In genomic region chr5:172727551-172727950, GRCh38 we compare ENCODE assay signal across 1 cellular context.
TF ChIP-seq lines count a peak whose summit lies in the region.

No MANE protein-coding gene starts in this region.

TF ChIP-seq in HepG2, 621 proteins besides CTCF, POLR2A, EP300 and RAD21 (continued from another document and continues in another):
- TF ChIP-seq BCL3 (CRISPR knock-in tag; IDR thresholded peaks at IDR 0.05), result no peak
- no peak for TF ChIP-seq BRD4 (CRISPR knock-in tag; IDR thresholded peaks at IDR 0.05)
- no peak for TF ChIP-seq MAFF (IDR thresholded peaks at IDR 0.05; ENCODE audit: low read depth, low read length)
- TF ChIP-seq CCAR2 (optimal IDR thresholded peaks at IDR 0.05; ENCODE audit: low read depth, low read length), result no peak
- TF ChIP-seq NCOA1 (CRISPR knock-in tag; IDR thresholded peaks at IDR 0.05), result no peak
- TF ChIP-seq ZNF841 (CRISPR knock-in tag; IDR thresholded peaks at IDR 0.05; ENCODE audit: borderline replicate concordance), result no peak
- no peak for TF ChIP-seq KDM4B (CRISPR knock-in tag; IDR thresholded peaks at IDR 0.05)
- no peak for TF ChIP-seq STAT5B (CRISPR knock-in tag; IDR thresholded peaks at IDR 0.05)
- TF ChIP-seq ZNF33A (CRISPR knock-in tag; IDR thresholded peaks at IDR 0.05; ENCODE audit: borderline replicate concordance), result no peak
- TF ChIP-seq SOX6 (IDR thresholded peaks at IDR 0.05), result no peak
- peak; percentile 43; the same call in 1 of the 2 replicates for TF ChIP-seq SOX6 (CRISPR knock-in tag; IDR thresholded peaks at IDR 0.05)
- TF ChIP-seq FOXK2 (IDR thresholded peaks at IDR 0.05), result no peak
- TF ChIP-seq PBX3 (CRISPR knock-in tag; IDR thresholded peaks at IDR 0.05; ENCODE audit: borderline replicate concordance), result no peak
- TF ChIP-seq TBX3 (IDR thresholded peaks at IDR 0.05; ENCODE audit: borderline replicate concordance), result peak; percentile 19; the same call in 1 of the 2 replicates
- TF ChIP-seq KLF13 (CRISPR knock-in tag; IDR thresholded peaks at IDR 0.05), result no peak
- TF ChIP-seq ZNF362 (CRISPR knock-in tag; IDR thresholded peaks at IDR 0.05; ENCODE audit: borderline replicate concordance), result no peak
- no peak for TF ChIP-seq MZF1 (CRISPR knock-in tag; IDR thresholded peaks at IDR 0.05; ENCODE audit: borderline replicate concordance)
- TF ChIP-seq ZBTB43 (CRISPR knock-in tag; conservative IDR thresholded peaks at IDR 0.05), result no peak
- TF ChIP-seq CSRNP1 (CRISPR knock-in tag; IDR thresholded peaks at IDR 0.05), result no peak
- TF ChIP-seq NFAT5 (CRISPR knock-in tag; IDR thresholded peaks at IDR 0.05), result no peak
- TF ChIP-seq BRCA1 (CRISPR knock-in tag; IDR thresholded peaks at IDR 0.05), result no peak
- TF ChIP-seq BHLHE40 (IDR thresholded peaks at IDR 0.05; ENCODE audit: low read length), result peak; percentile 65
- TF ChIP-seq NR0B2 (CRISPR knock-in tag; IDR thresholded peaks at IDR 0.05), result no peak
- TF ChIP-seq NFATC3 (CRISPR knock-in tag; IDR thresholded peaks at IDR 0.05), result no peak
- TF ChIP-seq LCORL (IDR thresholded peaks at IDR 0.05), result no peak
- TF ChIP-seq LCORL (CRISPR knock-in tag; IDR thresholded peaks at IDR 0.05), result 0 out of 2 replicates have a peak, but pooled peaks have one; percentile 16
- peak; percentile 53; the same call in 1 of the 2 replicates for TF ChIP-seq HNF1A (IDR thresholded peaks at IDR 0.05; ENCODE audit: low read depth)
- no peak for TF ChIP-seq HNF1A (CRISPR knock-in tag; IDR thresholded peaks at IDR 0.05; ENCODE audit: borderline replicate concordance)
- TF ChIP-seq GTF2F1 (IDR thresholded peaks at IDR 0.05; ENCODE audit: low read length), result no peak
- no peak for TF ChIP-seq AHDC1 (CRISPR knock-in tag; IDR thresholded peaks at IDR 0.05; ENCODE audit: borderline replicate concordance)
- TF ChIP-seq HNRNPUL1 (IDR thresholded peaks at IDR 0.05; ENCODE audit: low read depth, low read length), result no peak
- no peak for TF ChIP-seq JUND (CRISPR knock-in tag; IDR thresholded peaks at IDR 0.05)
- TF ChIP-seq YY1 (IDR thresholded peaks at IDR 0.05; ENCODE audit: insufficient read depth, insufficient replicate concordance, low read depth, low read length), result no peak
